Comparison of ENCODE assay signal across 1 cellular context in genomic region chr4:147617173-147617840, GRCh38.
A peak's percentile ranks its signal among the peaks of the same experiment; 100 is the strongest.
TF ChIP-seq lines count a peak whose summit lies in the region.

Gene TMEM184C (plus strand): TSS chr4:147617397. CDS start chr4:147617957, 560 bp downstream.

TF ChIP-seq in K562, 482 proteins besides CTCF, POLR2A, EP300 and RAD21 (continued from another document and continues in another):
- TF ChIP-seq ZBTB40 (IDR thresholded peaks at IDR 0.05) (peak; percentile 97), ZBTB40 (CRISPR knock-in tag; IDR thresholded peaks at IDR 0.05) (no peak), JUNB (CRISPR knock-in tag; conservative IDR thresholded peaks at IDR 0.05) (no peak), WHSC1 (IDR thresholded peaks at IDR 0.05; ENCODE audit: low read length) (no peak), JUN (IDR thresholded peaks at IDR 0.05; ENCODE audit: borderline replicate concordance, low read depth, low read length) (0 out of 2 replicates have a peak, but pooled peaks have one; percentile 10), JUN (CRISPR knock-in tag; IDR thresholded peaks at IDR 0.05; ENCODE audit: borderline replicate concordance) (no peak), FOS (IDR thresholded peaks at IDR 0.05; ENCODE audit: extremely low read depth, insufficient read length) (peak; percentile 75), NKRF (IDR thresholded peaks at IDR 0.05; ENCODE audit: borderline replicate concordance) (peak; percentile 74; the same call in 1 of the 2 replicates), MAFF (IDR thresholded peaks at IDR 0.05; ENCODE audit: low read length) (no peak), HMGXB4 (CRISPR knock-in tag; IDR thresholded peaks at IDR 0.05) (no peak), NR2F6 (CRISPR knock-in tag; IDR thresholded peaks at IDR 0.05) (no peak), CBFB (CRISPR knock-in tag; IDR thresholded peaks at IDR 0.05) (no peak), CTBP1 (IDR thresholded peaks at IDR 0.05; ENCODE audit: borderline replicate concordance) (peak; percentile 40; the same call in 1 of the 2 replicates), GATAD2A (IDR thresholded peaks at IDR 0.05) (no peak), XRCC5 (IDR thresholded peaks at IDR 0.05; ENCODE audit: low read depth, low read length) (0 out of 2 replicates have a peak, but pooled peaks have one; percentile 38), SAP30 (IDR thresholded peaks at IDR 0.05; ENCODE audit: borderline replicate concordance, insufficient read depth, low read depth, low read length, poor library complexity, severe bottlenecking) (peak; percentile 66), POLR2G (IDR thresholded peaks at IDR 0.05; ENCODE audit: low read depth, low read length) (peak; percentile 74), GABPA (tag; conservative IDR thresholded peaks at IDR 0.05; ENCODE audit: low read depth) (peak; percentile 95), MCM2 (IDR thresholded peaks at IDR 0.05; ENCODE audit: low read depth) (no peak), AFF4 (CRISPR knock-in tag; IDR thresholded peaks at IDR 0.05) (peak; percentile 36; the same call in 1 of the 2 replicates), ZNF699 (CRISPR knock-in tag; IDR thresholded peaks at IDR 0.05; ENCODE audit: insufficient replicate concordance) (no peak), ZNF512 (tag; IDR thresholded peaks at IDR 0.05) (no peak), EZH2 (IDR thresholded peaks at IDR 0.05; ENCODE audit: borderline replicate concordance, low read depth, low read length) (no peak), PKNOX1 (IDR thresholded peaks at IDR 0.05) (peak; percentile 64), MLX (CRISPR knock-in tag; conservative IDR thresholded peaks at IDR 0.05) (no peak), E2F8 (IDR thresholded peaks at IDR 0.05; ENCODE audit: low read depth, partially characterized antibody) (peak; percentile 87), KDM5B (IDR thresholded peaks at IDR 0.05; ENCODE audit: insufficient replicate concordance, low read depth, low read length) (peak; percentile 68), HDAC2 (IDR thresholded peaks at IDR 0.05) (peak; percentile 54; the same call in 1 of the 2 replicates)
